9 cellular contexts compared by ENCODE assay signal in genomic region chr1:176949033-176949662, GRCh38.
DNase-seq lines count a peak whose midpoint lies in the region; ATAC-seq and TF ChIP-seq lines count a peak whose summit lies in the region.
"Had no signal": no experiment of that assay in that cellular context is flagged by ENCODE, and none has a peak within 500 bp of the region (broad histone marks: within the 10 kb centered on the region; RNA-seq: fewer than 3 reads in every experiment).

No MANE protein-coding gene starts in this region.

- no peak overlapping the region for H3K27ac ChIP-seq in psoas muscle

- H3K36me3 Mint-ChIP-seq in activated T-helper 1 cell treated with anti-CD3 and anti-CD28 coated beads, Interleukin-12 subunit alpha, Interleukin-12 subunit beta, Interleukin-2, Interleukin-4 antibody, amounts not matched to agents 30 ng/mL and 10 ng/mL and 1 ng/mL, durations not matched to agents 14 hours and 24 hours and 36 hours (ENCODE audit: low read depth), result no peaks in the 10 kb centered on the region

- TF ChIP-seq CTCF in GM12865 (IDR thresholded peaks at IDR 0.05; ENCODE audit: insufficient read depth, low read depth, low read length, missing control alignments), result peak; percentile 82
- peak; percentile 52 for TF ChIP-seq CTCF in fibroblast of pulmonary artery (IDR thresholded peaks at IDR 0.05; ENCODE audit: low read length, missing control alignments)
- peak; percentile 69 for TF ChIP-seq CTCF in psoas muscle (IDR thresholded peaks at IDR 0.05)

- H3K27me3 Mint-ChIP-seq in activated T-helper 1 cell treated with anti-CD3 and anti-CD28 coated beads, Interleukin-12 subunit alpha, Interleukin-12 subunit beta, Interleukin-2, Interleukin-4 antibody, amounts not matched to agents 30 ng/mL and 10 ng/mL and 1 ng/mL, durations not matched to agents 14 hours and 24 hours and 36 hours (ENCODE audit: insufficient read depth), result no peaks in the 10 kb centered on the region
- H3K27me3 Mint-ChIP-seq: stimulated activated naive CD8-positive, alpha-beta T cell treated with anti-CD3 and anti-CD28 coated beads, Interleukin-15, Interleukin-2, amounts not matched to agents 100 ng/mL and 50 ng/mL, for 24 hours had no signal

- H3K27me3 ChIP-seq in psoas muscle (ENCODE audit: insufficient read depth in 3 of 3, low read length in 2 of 3), result no peaks in the 10 kb centered on the region

- DNase-seq in A172 (ENCODE audit: low spot score), result peak; percentile 18
- DNase-seq in GM12865 (ENCODE audit: low read depth), result peak; percentile 69
- peak; percentile 35 for DNase-seq in RPMI7951 (ENCODE audit: low read depth)
- DNase-seq in fibroblast of pulmonary artery (ENCODE audit: low read depth), result peak; percentile 46
- DNase-seq in psoas muscle, result peak; percentile 39 to 71
- DNase-seq in activated T-helper 1 cell treated with anti-CD3 and anti-CD28 coated beads, Interleukin-12 subunit alpha, Interleukin-12 subunit beta, Interleukin-2, Interleukin-4 antibody, amounts not matched to agents 30 ng/mL and 10 ng/mL and 1 ng/mL, durations not matched to agents 14 hours and 24 hours and 36 hours (ENCODE audit: low spot score), result no peak

- intact Hi-C loops in psoas muscle (cut with DNase I), result loop anchor here (2.0 to 5.0 kb wide), 2 partner anchors 47 to 52 kb away; no protein-coding TSS in a partner anchor
- intact Hi-C loops in activated T-helper 1 cell treated with anti-CD3 and anti-CD28 coated beads, Interleukin-12 subunit alpha, Interleukin-12 subunit beta, Interleukin-2, Interleukin-4 antibody, amounts not matched to agents 30 ng/mL and 10 ng/mL and 1 ng/mL, durations not matched to agents 14 hours and 24 hours and 36 hours (cut with micrococcal nuclease), result no loop called here

- peak; percentile 80 for ATAC-seq in HG02973 (IDR thresholded peaks at IDR 0.05; ENCODE audit: unreplicated experiment)
- peak; percentile 73 to 81 (median 79) for ATAC-seq in psoas muscle
- ATAC-seq in GM18873 (IDR thresholded peaks at IDR 0.05; ENCODE audit: low FRiP score, unreplicated experiment), result no peak

- H3K9me3 ChIP-seq in psoas muscle, result no peaks in the 10 kb centered on the region

- no peaks in the 10 kb centered on the region for H3K4me1 Mint-ChIP-seq in activated T-helper 1 cell treated with anti-CD3 and anti-CD28 coated beads, Interleukin-12 subunit alpha, Interleukin-12 subunit beta, Interleukin-2, Interleukin-4 antibody, amounts not matched to agents 30 ng/mL and 10 ng/mL and 1 ng/mL, durations not matched to agents 14 hours and 24 hours and 36 hours (ENCODE audit: low read depth)

- no peaks in the 10 kb centered on the region for H3K9me3 Mint-ChIP-seq in activated T-helper 1 cell treated with anti-CD3 and anti-CD28 coated beads, Interleukin-12 subunit alpha, Interleukin-12 subunit beta, Interleukin-2, Interleukin-4 antibody, amounts not matched to agents 30 ng/mL and 10 ng/mL and 1 ng/mL, durations not matched to agents 14 hours and 24 hours and 36 hours

- WGBS in psoas muscle, 3 donors, result 24 to 25% (median 24%) methylated on average over 17 of the region's 17 CpGs

- no peak overlapping the region for H3K4me3 Mint-ChIP-seq in activated T-helper 1 cell treated with anti-CD3 and anti-CD28 coated beads, Interleukin-12 subunit alpha, Interleukin-12 subunit beta, Interleukin-2, Interleukin-4 antibody, amounts not matched to agents 30 ng/mL and 10 ng/mL and 1 ng/mL, durations not matched to agents 14 hours and 24 hours and 36 hours
- H3K4me3 Mint-ChIP-seq: stimulated activated naive CD8-positive, alpha-beta T cell treated with anti-CD3 and anti-CD28 coated beads, Interleukin-15, Interleukin-2, amounts not matched to agents 100 ng/mL and 50 ng/mL, for 24 hours had no signal

- H3K4me1 ChIP-seq in psoas muscle, result no peaks in the 10 kb centered on the region

- no peak overlapping the region for H3K4me3 ChIP-seq in GM12865 (ENCODE audit: low read depth, low read length)
- no peak overlapping the region for H3K4me3 ChIP-seq in fibroblast of pulmonary artery (replicated peaks; ENCODE audit: low read depth, low read length)
- H3K4me3 ChIP-seq in psoas muscle, result no peak overlapping the region

- no peaks in the 10 kb centered on the region for H3K36me3 ChIP-seq in psoas muscle (ENCODE audit: insufficient read depth in 1 of 2, low read depth in 1 of 2)

- H3K27ac Mint-ChIP-seq in activated T-helper 1 cell treated with anti-CD3 and anti-CD28 coated beads, Interleukin-12 subunit alpha, Interleukin-12 subunit beta, Interleukin-2, Interleukin-4 antibody, amounts not matched to agents 30 ng/mL and 10 ng/mL and 1 ng/mL, durations not matched to agents 14 hours and 24 hours and 36 hours, result no peak overlapping the region
- H3K27ac Mint-ChIP-seq: stimulated activated naive CD8-positive, alpha-beta T cell treated with anti-CD3 and anti-CD28 coated beads, Interleukin-15, Interleukin-2, amounts not matched to agents 100 ng/mL and 50 ng/mL, for 24 hours had no signal
